Comparison of ENCODE assay signal across 1 cellular context in the genomic region with DNA sequence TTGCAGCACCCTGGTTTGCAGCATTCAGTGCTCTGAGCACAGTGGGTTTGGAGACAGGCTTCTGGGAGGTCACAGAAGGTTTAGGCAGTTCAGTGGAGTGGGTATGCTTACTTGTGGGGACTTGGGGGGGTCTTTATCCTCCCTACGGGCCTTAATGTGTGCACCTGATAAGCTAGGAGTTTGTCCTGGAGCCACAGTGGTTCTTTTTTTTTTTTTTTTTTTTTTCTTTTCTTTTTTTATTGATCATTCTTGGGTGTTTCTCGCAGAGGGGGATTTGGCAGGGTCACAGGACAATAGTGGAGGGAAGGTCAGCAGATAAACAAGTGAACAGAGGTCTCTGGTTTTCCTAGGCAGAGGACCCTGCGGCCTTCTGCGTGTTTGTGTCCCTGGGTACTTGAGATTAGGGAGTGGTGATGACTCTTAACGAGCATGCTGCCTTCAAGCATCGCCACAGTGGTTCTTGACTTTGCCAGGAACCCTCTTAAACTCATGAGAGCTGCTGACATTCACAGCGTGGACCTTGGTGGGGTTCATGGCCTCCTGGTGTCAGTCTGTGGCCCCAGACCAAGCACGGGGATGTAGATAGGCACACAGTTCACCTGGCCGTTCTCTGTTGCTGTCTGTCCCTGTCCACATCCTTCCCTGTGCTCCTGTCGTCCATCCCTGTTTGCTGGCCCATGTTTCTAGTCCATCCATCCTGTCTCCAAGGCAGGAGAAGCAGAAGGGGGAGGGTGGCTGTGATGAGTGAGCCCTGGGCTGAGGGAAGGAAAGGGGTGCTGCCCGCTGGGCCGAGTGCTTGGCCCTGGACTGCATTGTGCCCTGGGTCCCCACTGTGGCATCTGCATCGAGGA.
TF ChIP-seq lines count a peak whose summit lies in the region.

No MANE protein-coding gene starts in this region.

TF ChIP-seq in K562, 482 proteins besides CTCF, POLR2A, EP300 and RAD21:
- peak; percentile 66 for TF ChIP-seq ZNF384 (IDR thresholded peaks at IDR 0.05; ENCODE audit: low read depth, low read length)
- no peak for TF ChIP-seq HSF4 (CRISPR knock-in tag; IDR thresholded peaks at IDR 0.05; ENCODE audit: borderline replicate concordance)
- TF ChIP-seq POLR2G (IDR thresholded peaks at IDR 0.05; ENCODE audit: low read depth, low read length), result 0 out of 2 replicates have a peak, but pooled peaks have one; percentile 38
- TF ChIP-seq, protein P1, sequence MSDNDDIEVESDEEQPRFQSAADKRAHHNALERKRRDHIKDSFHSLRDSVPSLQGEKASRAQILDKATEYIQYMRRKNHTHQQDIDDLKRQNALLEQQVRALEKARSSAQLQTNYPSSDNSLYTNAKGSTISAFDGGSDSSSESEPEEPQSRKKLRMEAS (CRISPR knock-in tag; IDR thresholded peaks at IDR 0.05), result peak; percentile 23
- TF ChIP-seq USF1 (CRISPR knock-in tag; IDR thresholded peaks at IDR 0.05), result 0 out of 2 replicates have a peak, but pooled peaks have one; percentile 14
- no peak for TF ChIP-seq EP400 (IDR thresholded peaks at IDR 0.05)
- TF ChIP-seq POLR2H (tag; IDR thresholded peaks at IDR 0.05; ENCODE audit: low read depth), result no peak
- TF ChIP-seq, protein P2, sequence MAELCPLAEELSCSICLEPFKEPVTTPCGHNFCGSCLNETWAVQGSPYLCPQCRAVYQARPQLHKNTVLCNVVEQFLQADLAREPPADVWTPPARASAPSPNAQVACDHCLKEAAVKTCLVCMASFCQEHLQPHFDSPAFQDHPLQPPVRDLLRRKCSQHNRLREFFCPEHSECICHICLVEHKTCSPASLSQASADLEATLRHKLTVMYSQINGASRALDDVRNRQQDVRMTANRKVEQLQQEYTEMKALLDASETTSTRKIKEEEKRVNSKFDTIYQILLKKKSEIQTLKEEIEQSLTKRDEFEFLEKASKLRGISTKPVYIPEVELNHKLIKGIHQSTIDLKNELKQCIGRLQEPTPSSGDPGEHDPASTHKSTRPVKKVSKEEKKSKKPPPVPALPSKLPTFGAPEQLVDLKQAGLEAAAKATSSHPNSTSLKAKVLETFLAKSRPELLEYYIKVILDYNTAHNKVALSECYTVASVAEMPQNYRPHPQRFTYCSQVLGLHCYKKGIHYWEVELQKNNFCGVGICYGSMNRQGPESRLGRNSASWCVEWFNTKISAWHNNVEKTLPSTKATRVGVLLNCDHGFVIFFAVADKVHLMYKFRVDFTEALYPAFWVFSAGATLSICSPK (IDR thresholded peaks at IDR 0.05; ENCODE audit: borderline replicate concordance), result no peak
- TF ChIP-seq, protein P3, sequence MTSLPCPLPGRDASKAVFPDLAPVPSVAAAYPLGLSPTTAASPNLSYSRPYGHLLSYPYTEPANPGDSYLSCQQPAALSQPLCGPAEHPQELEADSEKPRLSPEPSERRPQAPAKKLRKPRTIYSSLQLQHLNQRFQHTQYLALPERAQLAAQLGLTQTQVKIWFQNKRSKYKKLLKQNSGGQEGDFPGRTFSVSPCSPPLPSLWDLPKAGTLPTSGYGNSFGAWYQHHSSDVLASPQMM (CRISPR knock-in tag; IDR thresholded peaks at IDR 0.05), result no peak
- peak; percentile 36; the same call in 1 of the 2 replicates for TF ChIP-seq POLR2AphosphoS2 (IDR thresholded peaks at IDR 0.05; ENCODE audit: low read length)
- no peak for TF ChIP-seq COPS2 (conservative IDR thresholded peaks at IDR 0.05)
- 0 out of 2 replicates have a peak, but pooled peaks have one; percentile 29 for TF ChIP-seq SUPT5H (IDR thresholded peaks at IDR 0.05)
- TF ChIP-seq, protein P4, sequence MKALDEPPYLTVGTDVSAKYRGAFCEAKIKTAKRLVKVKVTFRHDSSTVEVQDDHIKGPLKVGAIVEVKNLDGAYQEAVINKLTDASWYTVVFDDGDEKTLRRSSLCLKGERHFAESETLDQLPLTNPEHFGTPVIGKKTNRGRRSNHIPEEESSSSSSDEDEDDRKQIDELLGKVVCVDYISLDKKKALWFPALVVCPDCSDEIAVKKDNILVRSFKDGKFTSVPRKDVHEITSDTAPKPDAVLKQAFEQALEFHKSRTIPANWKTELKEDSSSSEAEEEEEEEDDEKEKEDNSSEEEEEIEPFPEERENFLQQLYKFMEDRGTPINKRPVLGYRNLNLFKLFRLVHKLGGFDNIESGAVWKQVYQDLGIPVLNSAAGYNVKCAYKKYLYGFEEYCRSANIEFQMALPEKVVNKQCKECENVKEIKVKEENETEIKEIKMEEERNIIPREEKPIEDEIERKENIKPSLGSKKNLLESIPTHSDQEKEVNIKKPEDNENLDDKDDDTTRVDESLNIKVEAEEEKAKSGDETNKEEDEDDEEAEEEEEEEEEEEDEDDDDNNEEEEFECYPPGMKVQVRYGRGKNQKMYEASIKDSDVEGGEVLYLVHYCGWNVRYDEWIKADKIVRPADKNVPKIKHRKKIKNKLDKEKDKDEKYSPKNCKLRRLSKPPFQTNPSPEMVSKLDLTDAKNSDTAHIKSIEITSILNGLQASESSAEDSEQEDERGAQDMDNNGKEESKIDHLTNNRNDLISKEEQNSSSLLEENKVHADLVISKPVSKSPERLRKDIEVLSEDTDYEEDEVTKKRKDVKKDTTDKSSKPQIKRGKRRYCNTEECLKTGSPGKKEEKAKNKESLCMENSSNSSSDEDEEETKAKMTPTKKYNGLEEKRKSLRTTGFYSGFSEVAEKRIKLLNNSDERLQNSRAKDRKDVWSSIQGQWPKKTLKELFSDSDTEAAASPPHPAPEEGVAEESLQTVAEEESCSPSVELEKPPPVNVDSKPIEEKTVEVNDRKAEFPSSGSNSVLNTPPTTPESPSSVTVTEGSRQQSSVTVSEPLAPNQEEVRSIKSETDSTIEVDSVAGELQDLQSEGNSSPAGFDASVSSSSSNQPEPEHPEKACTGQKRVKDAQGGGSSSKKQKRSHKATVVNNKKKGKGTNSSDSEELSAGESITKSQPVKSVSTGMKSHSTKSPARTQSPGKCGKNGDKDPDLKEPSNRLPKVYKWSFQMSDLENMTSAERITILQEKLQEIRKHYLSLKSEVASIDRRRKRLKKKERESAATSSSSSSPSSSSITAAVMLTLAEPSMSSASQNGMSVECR (CRISPR knock-in tag; IDR thresholded peaks at IDR 0.05), result peak; percentile 50; the same call in 1 of the 2 replicates
- 0 out of 2 replicates have a peak, but pooled peaks have one; percentile 4 for TF ChIP-seq TAL1 (IDR thresholded peaks at IDR 0.05)
- TF ChIP-seq, protein P5, sequence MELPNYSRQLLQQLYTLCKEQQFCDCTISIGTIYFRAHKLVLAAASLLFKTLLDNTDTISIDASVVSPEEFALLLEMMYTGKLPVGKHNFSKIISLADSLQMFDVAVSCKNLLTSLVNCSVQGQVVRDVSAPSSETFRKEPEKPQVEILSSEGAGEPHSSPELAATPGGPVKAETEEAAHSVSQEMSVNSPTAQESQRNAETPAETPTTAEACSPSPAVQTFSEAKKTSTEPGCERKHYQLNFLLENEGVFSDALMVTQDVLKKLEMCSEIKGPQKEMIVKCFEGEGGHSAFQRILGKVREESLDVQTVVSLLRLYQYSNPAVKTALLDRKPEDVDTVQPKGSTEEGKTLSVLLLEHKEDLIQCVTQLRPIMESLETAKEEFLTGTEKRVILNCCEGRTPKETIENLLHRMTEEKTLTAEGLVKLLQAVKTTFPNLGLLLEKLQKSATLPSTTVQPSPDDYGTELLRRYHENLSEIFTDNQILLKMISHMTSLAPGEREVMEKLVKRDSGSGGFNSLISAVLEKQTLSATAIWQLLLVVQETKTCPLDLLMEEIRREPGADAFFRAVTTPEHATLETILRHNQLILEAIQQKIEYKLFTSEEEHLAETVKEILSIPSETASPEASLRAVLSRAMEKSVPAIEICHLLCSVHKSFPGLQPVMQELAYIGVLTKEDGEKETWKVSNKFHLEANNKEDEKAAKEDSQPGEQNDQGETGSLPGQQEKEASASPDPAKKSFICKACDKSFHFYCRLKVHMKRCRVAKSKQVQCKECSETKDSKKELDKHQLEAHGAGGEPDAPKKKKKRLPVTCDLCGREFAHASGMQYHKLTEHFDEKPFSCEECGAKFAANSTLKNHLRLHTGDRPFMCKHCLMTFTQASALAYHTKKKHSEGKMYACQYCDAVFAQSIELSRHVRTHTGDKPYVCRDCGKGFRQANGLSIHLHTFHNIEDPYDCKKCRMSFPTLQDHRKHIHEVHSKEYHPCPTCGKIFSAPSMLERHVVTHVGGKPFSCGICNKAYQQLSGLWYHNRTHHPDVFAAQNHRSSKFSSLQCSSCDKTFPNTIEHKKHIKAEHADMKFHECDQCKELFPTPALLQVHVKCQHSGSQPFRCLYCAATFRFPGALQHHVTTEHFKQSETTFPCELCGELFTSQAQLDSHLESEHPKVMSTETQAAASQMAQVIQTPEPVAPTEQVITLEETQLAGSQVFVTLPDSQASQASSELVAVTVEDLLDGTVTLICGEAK (IDR thresholded peaks at IDR 0.05), result peak; percentile 78
- TF ChIP-seq, protein P5 (CRISPR knock-in tag; IDR thresholded peaks at IDR 0.05), result no peak
- no peak for TF ChIP-seq ZNF695 (CRISPR knock-in tag; IDR thresholded peaks at IDR 0.05)
- TF ChIP-seq POLR2AphosphoS5 (IDR thresholded peaks at IDR 0.05; ENCODE audit: control insufficient read depth, insufficient read depth, low read depth, low read length), result peak; percentile 39; the same call in 1 of the 2 replicates
- 0 out of 2 replicates have a peak, but pooled peaks have one; percentile 22 for TF ChIP-seq ZBTB17 (CRISPR knock-in tag; IDR thresholded peaks at IDR 0.05)
- peak; percentile 41; the same call in 1 of the 2 replicates for TF ChIP-seq CBFA2T3 (IDR thresholded peaks at IDR 0.05)
